ENCODE assay signal across 1 cellular context in the genomic region with DNA sequence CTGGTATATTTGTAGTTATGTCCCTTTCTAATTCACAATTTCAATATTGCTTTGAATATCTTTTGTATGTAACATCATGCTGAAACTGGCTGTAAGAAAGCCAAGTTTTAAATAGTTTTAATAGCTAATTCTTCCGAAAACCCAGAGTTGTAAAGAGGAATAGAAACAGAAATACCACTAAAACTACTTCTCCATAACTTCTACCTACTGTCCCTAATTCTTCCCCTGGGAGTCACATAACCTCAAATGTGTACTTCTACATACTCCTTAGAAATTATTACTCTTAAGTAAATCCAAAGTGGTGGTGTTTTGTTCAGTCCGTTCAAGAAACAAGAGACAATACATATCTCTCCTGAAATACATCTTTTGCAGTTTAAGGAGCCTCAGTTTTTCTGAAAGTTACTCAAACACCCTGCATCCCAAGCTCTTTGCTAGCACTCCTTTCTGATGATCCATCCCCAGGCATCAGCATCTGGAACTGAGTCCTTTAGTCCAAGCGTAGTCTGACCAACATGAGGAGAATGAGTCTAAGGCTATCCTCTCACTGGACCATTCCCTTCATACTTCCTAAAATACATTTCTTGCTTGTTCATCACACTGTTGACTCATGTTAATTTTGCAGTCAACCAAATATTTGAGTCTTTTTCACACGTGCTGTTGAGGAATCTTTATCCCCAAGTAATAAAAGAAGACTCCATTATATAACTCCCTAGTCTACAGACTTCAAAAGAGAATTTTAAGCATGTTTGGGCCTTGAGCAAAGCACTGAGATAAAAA.
TF ChIP-seq lines count a peak whose summit lies in the region.

No MANE protein-coding gene starts in this region.

TF ChIP-seq in HepG2, 621 proteins besides CTCF, POLR2A, EP300 and RAD21 (continued from another document):
- TF ChIP-seq, protein P1, sequence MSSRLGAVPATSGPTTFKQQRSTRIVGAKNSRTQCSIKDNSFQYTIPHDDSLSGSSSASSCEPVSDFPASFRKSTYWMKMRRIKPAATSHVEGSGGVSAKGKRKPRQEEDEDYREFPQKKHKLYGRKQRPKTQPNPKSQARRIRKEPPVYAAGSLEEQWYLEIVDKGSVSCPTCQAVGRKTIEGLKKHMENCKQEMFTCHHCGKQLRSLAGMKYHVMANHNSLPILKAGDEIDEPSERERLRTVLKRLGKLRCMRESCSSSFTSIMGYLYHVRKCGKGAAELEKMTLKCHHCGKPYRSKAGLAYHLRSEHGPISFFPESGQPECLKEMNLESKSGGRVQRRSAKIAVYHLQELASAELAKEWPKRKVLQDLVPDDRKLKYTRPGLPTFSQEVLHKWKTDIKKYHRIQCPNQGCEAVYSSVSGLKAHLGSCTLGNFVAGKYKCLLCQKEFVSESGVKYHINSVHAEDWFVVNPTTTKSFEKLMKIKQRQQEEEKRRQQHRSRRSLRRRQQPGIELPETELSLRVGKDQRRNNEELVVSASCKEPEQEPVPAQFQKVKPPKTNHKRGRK (CRISPR knock-in tag; IDR thresholded peaks at IDR 0.05): no peak
- TF ChIP-seq HMG20B (CRISPR knock-in tag; conservative IDR thresholded peaks at IDR 0.05) (no peak), GTF3A (CRISPR knock-in tag; conservative IDR thresholded peaks at IDR 0.05) (no peak), ZNF441 (CRISPR knock-in tag; IDR thresholded peaks at IDR 0.05; ENCODE audit: borderline replicate concordance) (no peak)
- TF ChIP-seq, protein P2, sequence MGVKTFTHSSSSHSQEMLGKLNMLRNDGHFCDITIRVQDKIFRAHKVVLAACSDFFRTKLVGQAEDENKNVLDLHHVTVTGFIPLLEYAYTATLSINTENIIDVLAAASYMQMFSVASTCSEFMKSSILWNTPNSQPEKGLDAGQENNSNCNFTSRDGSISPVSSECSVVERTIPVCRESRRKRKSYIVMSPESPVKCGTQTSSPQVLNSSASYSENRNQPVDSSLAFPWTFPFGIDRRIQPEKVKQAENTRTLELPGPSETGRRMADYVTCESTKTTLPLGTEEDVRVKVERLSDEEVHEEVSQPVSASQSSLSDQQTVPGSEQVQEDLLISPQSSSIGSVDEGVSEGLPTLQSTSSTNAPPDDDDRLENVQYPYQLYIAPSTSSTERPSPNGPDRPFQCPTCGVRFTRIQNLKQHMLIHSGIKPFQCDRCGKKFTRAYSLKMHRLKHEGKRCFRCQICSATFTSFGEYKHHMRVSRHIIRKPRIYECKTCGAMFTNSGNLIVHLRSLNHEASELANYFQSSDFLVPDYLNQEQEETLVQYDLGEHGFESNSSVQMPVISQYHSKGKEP (CRISPR knock-in tag; IDR thresholded peaks at IDR 0.05): no peak
- TF ChIP-seq, protein P3, sequence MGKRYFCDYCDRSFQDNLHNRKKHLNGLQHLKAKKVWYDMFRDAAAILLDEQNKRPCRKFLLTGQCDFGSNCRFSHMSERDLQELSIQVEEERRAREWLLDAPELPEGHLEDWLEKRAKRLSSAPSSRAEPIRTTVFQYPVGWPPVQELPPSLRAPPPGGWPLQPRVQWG (CRISPR knock-in tag; IDR thresholded peaks at IDR 0.05; ENCODE audit: borderline replicate concordance, low read depth): no peak
- TF ChIP-seq, protein P4, sequence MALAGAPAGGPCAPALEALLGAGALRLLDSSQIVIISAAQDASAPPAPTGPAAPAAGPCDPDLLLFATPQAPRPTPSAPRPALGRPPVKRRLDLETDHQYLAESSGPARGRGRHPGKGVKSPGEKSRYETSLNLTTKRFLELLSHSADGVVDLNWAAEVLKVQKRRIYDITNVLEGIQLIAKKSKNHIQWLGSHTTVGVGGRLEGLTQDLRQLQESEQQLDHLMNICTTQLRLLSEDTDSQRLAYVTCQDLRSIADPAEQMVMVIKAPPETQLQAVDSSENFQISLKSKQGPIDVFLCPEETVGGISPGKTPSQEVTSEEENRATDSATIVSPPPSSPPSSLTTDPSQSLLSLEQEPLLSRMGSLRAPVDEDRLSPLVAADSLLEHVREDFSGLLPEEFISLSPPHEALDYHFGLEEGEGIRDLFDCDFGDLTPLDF (CRISPR knock-in tag; IDR thresholded peaks at IDR 0.05): no peak
- TF ChIP-seq, protein P5, sequence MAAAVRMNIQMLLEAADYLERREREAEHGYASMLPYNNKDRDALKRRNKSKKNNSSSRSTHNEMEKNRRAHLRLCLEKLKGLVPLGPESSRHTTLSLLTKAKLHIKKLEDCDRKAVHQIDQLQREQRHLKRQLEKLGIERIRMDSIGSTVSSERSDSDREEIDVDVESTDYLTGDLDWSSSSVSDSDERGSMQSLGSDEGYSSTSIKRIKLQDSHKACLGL (CRISPR knock-in tag; IDR thresholded peaks at IDR 0.05): no peak
TF ChIP-seq in HepG2: peak in this region for 0.
